8 cellular contexts compared by ENCODE assay signal in genomic region chrX:110003167-110004156, GRCh38. TPM values are rescaled to one million over a fixed set of nuclear protein-coding genes. Genes with fewer than 3 reads are reported as not detected.
DNase-seq lines count a peak whose midpoint lies in the region; ATAC-seq lines count a peak whose summit lies in the region.

No MANE protein-coding gene starts in this region.

- intact Hi-C loops in Right ventricle myocardium superior (cut with DNase I): no loop called here

- H3K4me1 ChIP-seq in rectal smooth muscle tissue (ENCODE audit: control insufficient read depth, insufficient read depth, low read length): no peaks in the 10 kb centered on the region

- H3K27ac ChIP-seq in rectal smooth muscle tissue (ENCODE audit: low read depth, low read length): peak overlapping the region; percentile 35

- ATAC-seq in activated T-cell treated with anti-CD3 and anti-CD28 coated beads, Interleukin-2, amount 50 U/mL, for 4 hours: no peak
- ATAC-seq in Right ventricle myocardium superior (ENCODE audit: poor library complexity): peak; percentile 3

- no peaks in the 10 kb centered on the region for H3K9me3 Mint-ChIP-seq in activated T-cell treated with anti-CD3 and anti-CD28 coated beads, Interleukin-2, amount 50 U/mL, for 4 hours

- peak overlapping the region; percentile 86 for H3K4me3 Mint-ChIP-seq in activated T-cell treated with anti-CD3 and anti-CD28 coated beads, Interleukin-2, amount 50 U/mL, for 4 hours

- H3K4me3 ChIP-seq in rectal smooth muscle tissue (ENCODE audit: low read length): peak overlapping the region; percentile 72

- peaks cover 34% of the 10 kb centered on the region for H3K4me1 Mint-ChIP-seq in activated T-cell treated with anti-CD3 and anti-CD28 coated beads, Interleukin-2, amount 50 U/mL, for 4 hours (ENCODE audit: low read depth)

- H3K36me3 ChIP-seq in rectal smooth muscle tissue (ENCODE audit: control insufficient read depth, insufficient read depth, low read length): no peaks in the 10 kb centered on the region

- peaks cover 3% of the 10 kb centered on the region for H3K36me3 Mint-ChIP-seq in activated T-cell treated with anti-CD3 and anti-CD28 coated beads, Interleukin-2, amount 50 U/mL, for 4 hours (ENCODE audit: insufficient read depth)

- peaks cover 4% of the 10 kb centered on the region for H3K27me3 ChIP-seq in rectal smooth muscle tissue (ENCODE audit: control insufficient read depth, insufficient read depth, low read length)

- H3K9ac ChIP-seq in rectal smooth muscle tissue (ENCODE audit: low read length): peak overlapping the region; percentile 37

- H3K27me3 Mint-ChIP-seq in activated T-cell treated with anti-CD3 and anti-CD28 coated beads, Interleukin-2, amount 50 U/mL, for 4 hours (ENCODE audit: low read depth): no peaks in the 10 kb centered on the region

- DNase-seq in NCI-H748 (lab: John Stamatoyannopoulos, UW; ENCODE audit: unreplicated experiment): peak; percentile 38
- DNase-seq in NCI-H748 treated with DMSO at 0.1 percent for 48 hours (lab: John Stamatoyannopoulos, UW): no peak
- DNase-seq in HuH-7 (ENCODE audit: low spot score): peak; percentile 8
- no peak for DNase-seq in activated T-cell treated with anti-CD3 and anti-CD28 coated beads, Interleukin-2, amount 50 U/mL, for 4 hours
- peak; percentile 42 for DNase-seq in Right ventricle myocardium superior
- DNase-seq in stimulated activated naive CD4-positive, alpha-beta T cell treated with Interleukin-2 at 50 U/mL for 16 hours (lab: John Stamatoyannopoulos, UW): no peak
- DNase-seq in GM19238 (ENCODE audit: insufficient read length, low spot score): no peak

RNA-seq across cellular contexts. Expression of gene TMEM164, which starts 0.5 kb away (rescaled TPM):
- total RNA-seq in activated T-cell treated with anti-CD3 and anti-CD28 coated beads, Interleukin-2, amount 50 U/mL, for 4 hours: 10 to 100 TPM in 2 of 3 donors, 1 to 10 TPM in 1; 8.6 to 10.6 (median 10.5) TPM
- 47.1 TPM for total RNA-seq in Right ventricle myocardium superior

Comparison
In these comparisons a context has a peak if more than half of its experiments do, and no peak if none do; other contexts are left out.
1. DNase-seq: peak in NCI-H748 (single experiment), HuH-7 (single experiment) and Right ventricle myocardium superior (single experiment); none in NCI-H748 treated with DMSO at 0.1 percent for 48 hours (single experiment), activated T-cell treated with anti-CD3 and anti-CD28 coated beads, Interleukin-2, amount 50 U/mL, for 4 hours (single experiment), stimulated activated naive CD4-positive, alpha-beta T cell treated with Interleukin-2 at 50 U/mL for 16 hours (single experiment) and GM19238 (single experiment).